8 cellular contexts compared by ENCODE assay signal in the genomic region with DNA sequence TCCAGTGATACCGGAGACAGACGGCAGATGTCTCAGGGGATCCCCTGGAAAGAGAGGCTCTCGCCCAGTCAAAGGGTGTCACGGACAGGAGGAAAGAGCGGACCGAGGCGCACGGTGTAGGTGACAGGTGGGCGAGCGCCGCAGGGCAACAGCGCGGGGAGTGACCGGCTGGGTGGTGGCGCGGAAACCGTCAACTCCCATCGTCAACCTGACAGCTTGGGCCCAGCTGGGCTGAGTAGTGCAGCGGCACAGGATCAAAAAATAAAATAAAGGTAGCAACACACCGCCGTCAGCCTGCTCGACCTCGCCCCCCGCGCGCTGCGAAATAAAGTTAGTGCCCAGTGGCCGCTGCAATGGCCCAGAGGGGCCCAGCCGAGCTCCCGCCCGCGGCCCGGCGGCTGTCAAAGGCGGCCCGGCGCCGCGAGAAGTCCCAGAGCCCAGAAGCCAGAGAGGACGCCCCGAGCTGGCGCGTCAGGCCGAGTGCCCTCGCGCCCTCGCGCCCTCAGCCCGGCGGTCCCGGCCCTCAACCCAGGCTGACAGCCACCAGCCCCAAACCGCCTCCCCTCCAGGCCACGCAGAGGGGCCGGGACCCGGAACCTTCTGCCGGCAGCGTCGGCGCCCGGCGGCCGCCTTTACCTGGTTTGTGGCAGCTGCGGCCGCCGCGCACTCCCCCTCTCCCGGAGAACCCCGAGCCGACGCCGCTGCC. TPM values are rescaled to one million over a fixed set of nuclear protein-coding genes. Genes with fewer than 3 reads are reported as not detected.
DNase-seq lines count a peak whose midpoint lies in the region; ATAC-seq, FAIRE-seq and TF ChIP-seq lines count a peak whose summit lies in the region.

A gene with protein sequence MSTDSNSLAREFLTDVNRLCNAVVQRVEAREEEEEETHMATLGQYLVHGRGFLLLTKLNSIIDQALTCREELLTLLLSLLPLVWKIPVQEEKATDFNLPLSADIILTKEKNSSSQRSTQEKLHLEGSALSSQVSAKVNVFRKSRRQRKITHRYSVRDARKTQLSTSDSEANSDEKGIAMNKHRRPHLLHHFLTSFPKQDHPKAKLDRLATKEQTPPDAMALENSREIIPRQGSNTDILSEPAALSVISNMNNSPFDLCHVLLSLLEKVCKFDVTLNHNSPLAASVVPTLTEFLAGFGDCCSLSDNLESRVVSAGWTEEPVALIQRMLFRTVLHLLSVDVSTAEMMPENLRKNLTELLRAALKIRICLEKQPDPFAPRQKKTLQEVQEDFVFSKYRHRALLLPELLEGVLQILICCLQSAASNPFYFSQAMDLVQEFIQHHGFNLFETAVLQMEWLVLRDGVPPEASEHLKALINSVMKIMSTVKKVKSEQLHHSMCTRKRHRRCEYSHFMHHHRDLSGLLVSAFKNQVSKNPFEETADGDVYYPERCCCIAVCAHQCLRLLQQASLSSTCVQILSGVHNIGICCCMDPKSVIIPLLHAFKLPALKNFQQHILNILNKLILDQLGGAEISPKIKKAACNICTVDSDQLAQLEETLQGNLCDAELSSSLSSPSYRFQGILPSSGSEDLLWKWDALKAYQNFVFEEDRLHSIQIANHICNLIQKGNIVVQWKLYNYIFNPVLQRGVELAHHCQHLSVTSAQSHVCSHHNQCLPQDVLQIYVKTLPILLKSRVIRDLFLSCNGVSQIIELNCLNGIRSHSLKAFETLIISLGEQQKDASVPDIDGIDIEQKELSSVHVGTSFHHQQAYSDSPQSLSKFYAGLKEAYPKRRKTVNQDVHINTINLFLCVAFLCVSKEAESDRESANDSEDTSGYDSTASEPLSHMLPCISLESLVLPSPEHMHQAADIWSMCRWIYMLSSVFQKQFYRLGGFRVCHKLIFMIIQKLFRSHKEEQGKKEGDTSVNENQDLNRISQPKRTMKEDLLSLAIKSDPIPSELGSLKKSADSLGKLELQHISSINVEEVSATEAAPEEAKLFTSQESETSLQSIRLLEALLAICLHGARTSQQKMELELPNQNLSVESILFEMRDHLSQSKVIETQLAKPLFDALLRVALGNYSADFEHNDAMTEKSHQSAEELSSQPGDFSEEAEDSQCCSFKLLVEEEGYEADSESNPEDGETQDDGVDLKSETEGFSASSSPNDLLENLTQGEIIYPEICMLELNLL (N-terminal part only) (minus strand): TSS at position 700 of the 706 bp plus-strand sequence. CDS start 36,489 bp downstream, outside the sequence.

- H3K27me3 Mint-ChIP-seq in dendritic cell treated with granulocyte-macrophage colony-stimulating factor and Interleukin-4, amounts not matched to agents 40 ng/mL and 50 ng/mL, for 4 days = no peaks in the 10 kb centered on the region

- 0% methylated on average over 17 of the region's 71 CpGs for WGBS in HepG2 (ENCODE audit: low lambda C conversion rate)

- peak; percentile 64 for DNase-seq in NK-92 treated with Interleukin-12 subunit alpha and Interleukin-12 subunit beta, amount 100 ng/mL, for 24 hours (lab: John Stamatoyannopoulos, UW)
- DNase-seq in NK-92 (lab: John Stamatoyannopoulos, UW; ENCODE audit: unreplicated experiment) (no peak), NCI-H1092 treated with DMSO at 0.1 percent for 48 hours (lab: John Stamatoyannopoulos, UW) (peak; percentile 86), HepG2 (ENCODE audit: low spot score) (peak; percentile 51)
- peak; percentile 47 for DNase-seq in activated CD4-positive, alpha-beta T cell treated with anti-CD3 and anti-CD28 coated beads for 1 hour
- peak in 2 of 3 experiments; percentile 23 to 48 for DNase-seq in stimulated activated CD4-positive, alpha-beta T cell treated with anti-CD3 and anti-CD28 coated beads, TNF-alpha, amount 100 ng/mL, for 24 hours (ENCODE audit: low read depth in 3 of 3)

- no peaks in the 10 kb centered on the region for H4K20me1 ChIP-seq in HepG2 (ENCODE audit: insufficient read depth, low read length)

- TF ChIP-seq RAD21 in HepG2 (CRISPR knock-in tag; IDR thresholded peaks at IDR 0.05) = peak; percentile 36; the same call in 1 of the 2 replicates

- H3K36me3 ChIP-seq in HepG2 (replicated peaks in 1 of 2; ENCODE audit: control insufficient read depth in 1 of 2, insufficient read depth in 2 of 2, low read length in 2 of 2) = no peaks in the 10 kb centered on the region

- H3K9me3 ChIP-seq in HepG2 (ENCODE audit: low read length) = no peaks in the 10 kb centered on the region

- no peak for TF ChIP-seq POLR2A in HepG2 (IDR thresholded peaks at IDR 0.05; ENCODE audit: insufficient read depth in 1 of 2, low read depth in 2 of 2, low read length in 2 of 2)

- POLR2A ChIA-PET in HepG2 (lab: Yijun Ruan, JAX) = interaction anchor here (1.9 kb wide), 1 partner anchor 361 kb away, joined by 9 read pairs; no protein-coding TSS in a partner anchor

- in situ Hi-C loops in HepG2 (cut with HindIII; ENCODE audit: extremely low pct_ligation_motif_present, low pct_unique_long_range_greater_than_20kb) = loop anchor here (10.0 kb wide), 1 partner anchor 108 kb away; no protein-coding TSS in a partner anchor

- BruUV-seq in HepG2 (replicated peaks; lab: Mats Ljungman, UMichigan) = no TSS peak

- peaks cover 23% of the 10 kb centered on the region for H3K4me1 ChIP-seq in HepG2 (ENCODE audit: insufficient read depth, low read length)

- TF ChIP-seq EP300 in HepG2 (IDR thresholded peaks at IDR 0.05; ENCODE audit: low read depth in 2 of 2, low read length in 2 of 2) (no peak), HepG2 (CRISPR knock-in tag; IDR thresholded peaks at IDR 0.05; ENCODE audit: borderline replicate concordance) (no peak)

- peak within 1 kb of the TSS; percentile 96 for H3K27ac Mint-ChIP-seq in dendritic cell treated with granulocyte-macrophage colony-stimulating factor and Interleukin-4, amounts not matched to agents 40 ng/mL and 50 ng/mL, for 4 days

- CTCF ChIA-PET in HepG2 (lab: Yijun Ruan, JAX; ENCODE audit: low intra/inter-chr PET ratio, low total read pairs) = interaction anchor here (2.6 kb wide), 1 partner anchor 105 kb away, joined by 19 read pairs; no protein-coding TSS in a partner anchor

- H3K4me3 Mint-ChIP-seq in dendritic cell treated with granulocyte-macrophage colony-stimulating factor and Interleukin-4, amounts not matched to agents 40 ng/mL and 50 ng/mL, for 4 days = peak within 1 kb of the TSS; percentile 94

- H3K9ac ChIP-seq in HepG2 (ENCODE audit: insufficient read depth, low read depth, low read length) = peak within 1 kb of the TSS; percentile 64

- ATAC-seq in HG02678 (IDR thresholded peaks at IDR 0.05; ENCODE audit: unreplicated experiment) (peak; percentile 45), HepG2 (peak; percentile 83)

- H2AFZ ChIP-seq in HepG2 (ENCODE audit: low read length) = peak within 1 kb of the TSS; percentile 89

- peak; percentile 42 for FAIRE-seq in HepG2 (lab: Jason Lieb, UNC)

- H3K27me3 ChIP-seq in HepG2 (ENCODE audit: control insufficient read depth in 1 of 2, insufficient read depth in 2 of 2, low read length in 2 of 2) = no peaks in the 10 kb centered on the region

- TF ChIP-seq CTCF in HepG2 (CRISPR knock-in tag; IDR thresholded peaks at IDR 0.05) = peak; percentile 67

- H3K4me1 Mint-ChIP-seq in dendritic cell treated with granulocyte-macrophage colony-stimulating factor and Interleukin-4, amounts not matched to agents 40 ng/mL and 50 ng/mL, for 4 days (ENCODE audit: low read depth) = peaks cover 47% of the 10 kb centered on the region

- H3K36me3 Mint-ChIP-seq in dendritic cell treated with granulocyte-macrophage colony-stimulating factor and Interleukin-4, amounts not matched to agents 40 ng/mL and 50 ng/mL, for 4 days (ENCODE audit: low read depth) = peaks cover 18% of the 10 kb centered on the region

- H3K9me3 Mint-ChIP-seq in dendritic cell treated with granulocyte-macrophage colony-stimulating factor and Interleukin-4, amounts not matched to agents 40 ng/mL and 50 ng/mL, for 4 days = no peaks in the 10 kb centered on the region

- no peaks in the 10 kb centered on the region for H3K79me2 ChIP-seq in HepG2 (ENCODE audit: insufficient read depth, low read length)

- peak within 1 kb of the TSS; percentile 94 for H3K4me2 ChIP-seq in HepG2 (ENCODE audit: low read depth, low read length)

- H3K27ac ChIP-seq in HepG2 (ENCODE audit: extremely low read length, insufficient read depth, low read length) = peak within 1 kb of the TSS; percentile 54

- peak within 1 kb of the TSS; percentile 67 to 91 (median 83) for H3K4me3 ChIP-seq in HepG2 (replicated peaks in 1 of 3; ENCODE audit: insufficient read depth in 1 of 3, low read depth in 2 of 3, low read length in 3 of 3)

- intact Hi-C loops in dendritic cell treated with granulocyte-macrophage colony-stimulating factor and Interleukin-4, amounts not matched to agents 40 ng/mL and 50 ng/mL, for 4 days (cut with micrococcal nuclease) = loop anchor here (1.0 to 10.0 kb wide), 4 partner anchors 14 to 105 kb away; no protein-coding TSS in a partner anchor
- intact Hi-C loops in HepG2 (cut with micrococcal nuclease; ENCODE audit: unreplicated experiment) = loop anchor here (1.0 kb wide), 1 partner anchor 105 kb away; no protein-coding TSS in a partner anchor

RNA-seq across cellular contexts. Expression of the gene that starts here (rescaled TPM):
- 2.5 and 2.7 TPM in 2 replicates for total RNA-seq in HepG2 (2016; rRNA removed; fragmentation: Illumina TruSeq; extraction: Trizol)
- total RNA-seq in HepG2 (2016; cell fraction: cytosol; rRNA removed; fragmentation: Illumina TruSeq; extraction: Trizol; ENCODE audit: low read depth) = 2.5 and 2.8 TPM in 2 replicates
- 2.8 and 3.0 TPM in 2 replicates for total RNA-seq in HepG2 (2016; cell fraction: insoluble cytoplasmic fraction; rRNA removed; fragmentation: Illumina TruSeq; extraction: Trizol)
- total RNA-seq in HepG2 (2016; cell fraction: membrane; rRNA removed; fragmentation: Illumina TruSeq; extraction: Trizol) = 1.3 and 1.6 TPM in 2 replicates
- 5.8 and 6.4 TPM in 2 replicates for total RNA-seq in HepG2 (2016; cell fraction: nucleus; rRNA removed; fragmentation: Illumina TruSeq; extraction: Trizol)
- polyA plus RNA-seq in HepG2 (2011; rRNA removed) = 0.91 and 1.3 TPM in 2 replicates
- 0.55 and 1.0 TPM in 2 replicates for polyA plus RNA-seq in HepG2 (2011; cell fraction: cytosol; rRNA removed)
- 1.5 and 1.6 TPM in 2 replicates for polyA plus RNA-seq in HepG2 (2011; cell fraction: nucleus; rRNA removed)
- 0.80 and 0.81 TPM in 2 replicates for polyA plus RNA-seq in HepG2 (2012)
- 2.1 and 2.9 TPM in 2 replicates for polyA plus RNA-seq in HepG2 (2016; cell fraction: cytosol; fragmentation: Illumina TruSeq; extraction: Trizol; ENCODE audit: low read depth)
- polyA plus RNA-seq in HepG2 (2016; cell fraction: insoluble cytoplasmic fraction; fragmentation: Illumina TruSeq; extraction: Trizol; ENCODE audit: low read depth) = 2.1 and 2.2 TPM in 2 replicates
- polyA plus RNA-seq in HepG2 (2016; cell fraction: membrane; fragmentation: Illumina TruSeq; extraction: Trizol; ENCODE audit: low read depth) = 1.7 and 1.8 TPM in 2 replicates
- polyA plus RNA-seq in HepG2 (2016; cell fraction: nucleus; fragmentation: Illumina TruSeq; extraction: Trizol; ENCODE audit: insufficient read depth, low read depth) = 3.3 and 5.1 TPM in 2 replicates
- polyA minus RNA-seq in HepG2 (2011; rRNA and poly(A)+ RNA removed; ENCODE audit: low replicate concordance) = 1.4 and 4.8 TPM in 2 replicates
- polyA minus RNA-seq in HepG2 (2011; cell fraction: cytosol; rRNA and poly(A)+ RNA removed) = 2.0 and 2.5 TPM in 2 replicates
- polyA minus RNA-seq in HepG2 (2011; cell fraction: nucleus; rRNA and poly(A)+ RNA removed) = 7.7 and 8.7 TPM in 2 replicates
